Comparison of ENCODE assay signal across 8 cellular contexts in the genomic region with DNA sequence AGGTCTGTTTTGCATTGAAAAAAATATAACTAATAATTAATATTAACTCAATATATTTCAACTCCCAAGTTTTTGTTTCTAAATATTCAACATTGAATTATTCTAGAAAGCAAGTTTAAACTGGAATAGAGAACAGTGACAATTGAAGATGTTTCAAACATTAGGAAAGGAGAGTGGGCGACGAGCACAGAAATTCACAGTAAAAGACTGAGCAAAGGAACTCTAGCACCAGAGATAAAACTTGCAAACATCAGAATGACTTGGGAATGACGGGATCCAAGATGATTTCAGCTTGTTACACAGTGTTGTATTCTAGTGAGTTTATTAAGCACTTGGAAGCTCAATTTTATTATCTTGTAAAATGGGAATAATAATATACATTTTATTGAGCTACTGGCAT. TPM values are rescaled to one million over a fixed set of nuclear protein-coding genes. Genes with fewer than 3 reads are reported as not detected.
"Had no signal": no experiment of that assay in that cellular context is flagged by ENCODE, and none has a peak within 500 bp of the region (broad histone marks: within the 10 kb centered on the region; RNA-seq: fewer than 3 reads in every experiment).

No MANE protein-coding gene starts in this region.

- H3K27ac ChIP-seq: HL-60 had no signal

- H3K27me3 Mint-ChIP-seq: IgD-negative memory B cell had no signal

- H3K36me3 Mint-ChIP-seq: IgD-negative memory B cell had no signal

- H3K9me3 Mint-ChIP-seq: IgD-negative memory B cell had no signal

- H3K4me1 Mint-ChIP-seq: IgD-negative memory B cell had no signal

- DNase-seq: IMR-90, KBM-7 had no signal

- ATAC-seq: HepG2, K562 had no signal

- H3K27ac Mint-ChIP-seq: IgD-negative memory B cell had no signal

- H3K4me3 Mint-ChIP-seq: IgD-negative memory B cell had no signal

- H3K4me3 ChIP-seq: K562 had no signal

RNA-seq across cellular contexts. Expression of gene CNTN5, which starts 56.6 kb away (rescaled TPM):
- total RNA-seq: HepG2, HT-29, HT1080, IMR-90, K562 had no signal
- polyA plus RNA-seq: HepG2, IgD-negative memory B cell, IMR-90 had no signal
